Comparison of ENCODE assay signal across 26 cellular contexts in the genomic region with DNA sequence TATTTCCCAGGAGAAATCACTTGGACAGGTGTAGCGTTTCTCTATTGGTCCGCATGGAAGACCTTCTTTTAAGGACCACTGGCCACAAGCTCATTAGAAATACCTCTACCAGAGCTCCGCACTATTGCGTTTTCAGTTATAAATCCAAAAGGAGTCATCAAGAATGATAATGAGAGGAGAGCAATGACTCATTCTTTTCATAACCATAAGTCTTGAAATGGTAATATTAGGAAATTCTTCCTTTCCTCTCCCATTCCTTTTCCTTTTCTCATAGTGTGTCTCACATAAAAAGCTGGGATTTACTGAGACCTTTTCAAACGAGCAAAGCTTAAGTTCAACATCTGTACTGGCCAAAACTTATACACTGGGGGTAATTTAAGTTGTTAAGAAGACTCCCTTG.
A peak's percentile ranks its signal among the peaks of the same experiment; 100 is the strongest.
DNase-seq lines count a peak whose midpoint lies in the region; ATAC-seq and TF ChIP-seq lines count a peak whose summit lies in the region.
"Had no signal": no experiment of that assay in that cellular context is flagged by ENCODE, and none has a peak within 500 bp of the region (broad histone marks: within the 10 kb centered on the region; RNA-seq: fewer than 3 reads in every experiment).

No MANE protein-coding gene starts in this region.

- no peak overlapping the region for H3K4me3 Mint-ChIP-seq in activated naive CD4-positive, alpha-beta T cell treated with anti-CD3 and anti-CD28 coated beads for 36 hours
- H3K4me3 Mint-ChIP-seq: HFFc6; IgD-negative memory B cell; naive thymus-derived CD8-positive, alpha-beta T cell had no signal

- peaks cover 6% of the 10 kb centered on the region for H3K36me3 ChIP-seq in adipocyte (ENCODE audit: control insufficient read depth, insufficient read depth, low read length, severe bottlenecking)

- ATAC-seq in omental fat pad (ENCODE audit: low FRiP score) (peak; percentile 51), GM19328 (IDR thresholded peaks at IDR 0.05; ENCODE audit: unreplicated experiment) (no peak)
- ATAC-seq: body of pancreas; heart right ventricle; lower lobe of right lung; naive thymus-derived CD8-positive, alpha-beta T cell had no signal

- CTCF ChIA-PET in activated naive CD4-positive, alpha-beta T cell treated with anti-CD3 and anti-CD28 coated beads for 36 hours (lab: Charles Lee): no interaction called here

- peak overlapping the region; percentile 54 for H3K4me3 ChIP-seq in adipocyte (ENCODE audit: low read length)
- H3K4me3 ChIP-seq: body of pancreas, esophagus squamous epithelium, heart right ventricle, lower lobe of right lung had no signal

- H3K4me1 Mint-ChIP-seq in activated naive CD4-positive, alpha-beta T cell treated with anti-CD3 and anti-CD28 coated beads for 36 hours (ENCODE audit: low read depth): no peaks in the 10 kb centered on the region
- H3K4me1 Mint-ChIP-seq: IgD-negative memory B cell; naive thymus-derived CD8-positive, alpha-beta T cell had no signal

- H3K36me3 Mint-ChIP-seq in activated naive CD4-positive, alpha-beta T cell treated with anti-CD3 and anti-CD28 coated beads for 36 hours (ENCODE audit: low read depth): peaks cover 1% of the 10 kb centered on the region
- H3K36me3 Mint-ChIP-seq: IgD-negative memory B cell; naive thymus-derived CD8-positive, alpha-beta T cell had no signal

- intact Hi-C loops in activated naive CD4-positive, alpha-beta T cell treated with anti-CD3 and anti-CD28 coated beads for 36 hours (cut with micrococcal nuclease): no loop called here

- no peak overlapping the region for H3K27ac Mint-ChIP-seq in activated naive CD4-positive, alpha-beta T cell treated with anti-CD3 and anti-CD28 coated beads for 36 hours
- H3K27ac Mint-ChIP-seq: HFFc6; naive thymus-derived CD8-positive, alpha-beta T cell had no signal

- H3K4me1 ChIP-seq in adipocyte (ENCODE audit: control insufficient read depth, insufficient read depth, low read length): peaks cover 24% of the 10 kb centered on the region
- H3K4me1 ChIP-seq: body of pancreas, esophagus squamous epithelium, heart right ventricle, lower lobe of right lung had no signal

- TF ChIP-seq CTCF in omental fat pad (IDR thresholded peaks at IDR 0.05): no peak

- DNase-seq in EH (ENCODE audit: low read depth): peak; percentile 5
- no peak for DNase-seq in adipocyte (ENCODE audit: low read depth)
- peak; percentile 56 for DNase-seq in fibroblast of peridontal ligament (ENCODE audit: extremely low read depth)
- DNase-seq in omental fat pad (ENCODE audit: low spot score): no peak
- DNase-seq in activated naive CD4-positive, alpha-beta T cell treated with anti-CD3 and anti-CD28 coated beads for 36 hours: no peak
- DNase-seq in globus pallidus (ENCODE audit: low spot score): no peak
- no peak for DNase-seq in NCI-H1694 treated with DMSO at 0.1 percent for 48 hours (lab: John Stamatoyannopoulos, UW)
- DNase-seq: ACHN; activated CD4-positive, alpha-beta T cell treated with anti-CD3 and anti-CD28 coated beads, Interleukin-2, amount 50 U/mL, for 4 hours; activated gamma-delta T cell treated with Interleukin-2 at 50 U/mL for 16 hours; activated T-cell treated with anti-CD3 and anti-CD28 coated beads, Interleukin-2, amount 50 U/mL, for 48 hours; body of pancreas; COR-L47; DMS53; esophagus squamous epithelium; GOT3; heart right ventricle; HFFc6; kidney glomerular epithelial cell; lower lobe of right lung; naive thymus-derived CD8-positive, alpha-beta T cell; NCI-H1694; SK-N-SH; stimulated activated CD4-positive, alpha-beta T cell treated with anti-CD3 and anti-CD28 coated beads, Interleukin-4, amount 100 ng/mL, for 24 hours had no signal

- H3K9ac ChIP-seq in adipocyte (ENCODE audit: low read length): no peak overlapping the region
- H3K9ac ChIP-seq: SK-N-SH had no signal

- no peaks in the 10 kb centered on the region for H3K9me3 ChIP-seq in adipocyte (ENCODE audit: control insufficient read depth, low read length)
- H3K9me3 ChIP-seq: body of pancreas, esophagus squamous epithelium, lower lobe of right lung, SK-N-SH had no signal

- no peaks in the 10 kb centered on the region for H3K27me3 ChIP-seq in adipocyte (replicated peaks; ENCODE audit: control insufficient read depth, insufficient read depth, low read length)
- H3K27me3 ChIP-seq: body of pancreas, esophagus squamous epithelium, heart right ventricle had no signal

- no peaks in the 10 kb centered on the region for H3K27me3 Mint-ChIP-seq in activated naive CD4-positive, alpha-beta T cell treated with anti-CD3 and anti-CD28 coated beads for 36 hours (ENCODE audit: low read depth)
- H3K27me3 Mint-ChIP-seq: IgD-negative memory B cell; naive thymus-derived CD8-positive, alpha-beta T cell had no signal

- H3K9me3 Mint-ChIP-seq in activated naive CD4-positive, alpha-beta T cell treated with anti-CD3 and anti-CD28 coated beads for 36 hours: peaks cover 7% of the 10 kb centered on the region
- H3K9me3 Mint-ChIP-seq: naive thymus-derived CD8-positive, alpha-beta T cell had no signal

Comparison
In these comparisons a context has a peak if more than half of its experiments do, and no peak if none do; other contexts are left out.
1. DNase-seq: peak in EH (single experiment) and fibroblast of peridontal ligament (single experiment); none in adipocyte (single experiment), omental fat pad (single experiment), activated naive CD4-positive, alpha-beta T cell treated with anti-CD3 and anti-CD28 coated beads for 36 hours (single experiment), globus pallidus (single experiment) and NCI-H1694 treated with DMSO at 0.1 percent for 48 hours (single experiment).